Comparison of ENCODE assay signal across 1 cellular context in genomic region chr2:46704593-46704992, GRCh38.
A peak's percentile ranks its signal among the peaks of the same experiment; 100 is the strongest.
TF ChIP-seq lines count a peak whose summit lies in the region.

No MANE protein-coding gene starts in this region.

TF ChIP-seq in WTC11, 78 proteins besides CTCF, POLR2A, EP300 and RAD21 (continued from another document):
- TF ChIP-seq SMAD3 (CRISPR knock-in tag; IDR thresholded peaks at IDR 0.05; ENCODE audit: borderline replicate concordance), result 0 out of 2 replicates have a peak, but pooled peaks have one; percentile 43
